8 cellular contexts compared by ENCODE assay signal in the genomic region with DNA sequence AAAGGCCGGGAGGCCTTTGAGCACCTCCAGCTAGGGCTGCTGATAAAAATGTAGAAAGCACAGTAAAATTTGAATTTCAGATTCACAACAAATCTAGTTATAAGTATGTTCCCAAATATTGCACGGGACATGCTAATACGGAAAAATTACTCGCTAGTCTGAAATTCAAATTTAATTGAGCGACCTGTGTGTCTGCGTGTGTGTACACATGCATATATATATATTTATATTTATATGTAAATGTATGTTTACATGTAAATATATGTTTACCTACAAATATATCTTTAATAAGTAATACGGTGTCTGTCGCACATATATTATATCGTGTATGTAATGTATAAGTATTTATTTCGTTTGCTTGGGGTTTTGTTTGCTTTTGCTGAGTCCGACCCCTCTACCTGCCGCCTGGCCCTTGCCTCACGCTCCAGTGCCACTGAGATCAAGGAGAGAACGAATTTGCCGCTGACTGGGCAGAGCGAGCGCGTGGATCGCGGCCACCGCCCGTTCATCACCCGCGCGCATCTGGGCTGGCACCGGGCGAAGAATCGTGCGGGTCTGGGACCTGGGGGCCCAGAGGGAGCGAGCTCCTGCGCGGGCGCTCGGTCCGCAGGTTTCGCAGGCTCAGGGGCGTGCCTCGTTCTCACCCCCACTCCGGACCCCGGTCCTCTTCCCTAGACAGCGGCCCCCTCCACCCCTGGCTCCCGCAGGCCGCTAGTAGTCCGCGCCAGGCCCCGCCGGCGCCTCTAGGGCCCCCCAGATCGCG. TPM values are rescaled to one million over a fixed set of nuclear protein-coding genes. Genes with fewer than 3 reads are reported as not detected.
DNase-seq lines count a peak whose midpoint lies in the region; ATAC-seq and TF ChIP-seq lines count a peak whose summit lies in the region.

No MANE protein-coding gene starts in this region.

- H4K20me1 ChIP-seq in OCI-LY3 (ENCODE audit: insufficient read depth, low read length), result no peaks in the 10 kb centered on the region
- peaks cover 39% of the 10 kb centered on the region for H4K20me1 ChIP-seq in neural progenitor cell (ENCODE audit: low read depth)

- peak overlapping the region in 1 of 2 donors; percentile 66 for H3K4me3 ChIP-seq in CD4-positive, alpha-beta memory T cell (ENCODE audit: low read length in 2 of 2)
- H3K4me3 ChIP-seq in OCI-LY3 (ENCODE audit: low read length), result peak overlapping the region; percentile 99
- peak overlapping the region; percentile 72 for H3K4me3 ChIP-seq in neural progenitor cell

- peak overlapping the region; percentile 81 to 96 (median 86) for H3K4me3 Mint-ChIP-seq in CD4-positive, alpha-beta memory T cell
- H3K4me3 Mint-ChIP-seq in endothelial cell (ENCODE audit: unreplicated experiment), result peak overlapping the region; percentile 56
- H3K4me3 Mint-ChIP-seq in neural progenitor cell, result peak overlapping the region; percentile 85

- peaks cover 12 to 41% (median 28%) of the 10 kb centered on the region in 4 donors for H3K4me1 Mint-ChIP-seq in CD4-positive, alpha-beta memory T cell
- H3K4me1 Mint-ChIP-seq in endothelial cell (ENCODE audit: unreplicated experiment) (peaks cover 4% of the 10 kb centered on the region), neural progenitor cell (peaks cover 20% of the 10 kb centered on the region)

- CTCF ChIA-PET in CD4-positive, alpha-beta memory T cell (lab: Charles Lee; ENCODE audit: partially characterized antibody), result interaction anchor here (1.6 kb wide), 1 partner anchor 160 kb away, joined by 4 read pairs; no protein-coding TSS in a partner anchor

- peaks cover 9% of the 10 kb centered on the region for H3K79me2 ChIP-seq in OCI-LY3 (ENCODE audit: low read length)
- H3K79me2 ChIP-seq in neural progenitor cell (ENCODE audit: low read depth), result peaks cover 11% of the 10 kb centered on the region

- TF ChIP-seq CTCF in OCI-LY3 (IDR thresholded peaks at IDR 0.05; ENCODE audit: low read depth, low read length) (no peak), endothelial cell (IDR thresholded peaks at IDR 0.05; ENCODE audit: unreplicated experiment) (no peak), neural progenitor cell (IDR thresholded peaks at IDR 0.05) (no peak)

- no peaks in the 10 kb centered on the region for H3K9me3 ChIP-seq in CD4-positive, alpha-beta memory T cell (ENCODE audit: control insufficient read depth in 1 of 2, low read length in 2 of 2)
- H3K9me3 ChIP-seq in OCI-LY3 (ENCODE audit: insufficient read depth, low read length), result no peaks in the 10 kb centered on the region
- H3K9me3 ChIP-seq in neural progenitor cell (ENCODE audit: low read depth), result no peaks in the 10 kb centered on the region

- H3K27me3 ChIP-seq in CD4-positive, alpha-beta memory T cell (ENCODE audit: insufficient read depth, low read length), result peaks cover 11% of the 10 kb centered on the region
- H3K27me3 ChIP-seq in OCI-LY3 (ENCODE audit: low read depth, low read length) (peaks cover 7% of the 10 kb centered on the region; the same call in 1 of the 2 replicates), neural progenitor cell (peaks cover 57% of the 10 kb centered on the region)

- peak overlapping the region in 6 of 7 donors; percentile 26 to 82 (median 61) for H3K27ac Mint-ChIP-seq in CD4-positive, alpha-beta memory T cell
- H3K27ac Mint-ChIP-seq in endothelial cell (ENCODE audit: unreplicated experiment), result no peak overlapping the region
- no peak overlapping the region for H3K27ac Mint-ChIP-seq in neural progenitor cell

- 0 out of 2 replicates have a peak overlapping the region, but pooled peaks have one; percentile 6 for H2AFZ ChIP-seq in OCI-LY3 (ENCODE audit: low read depth, low read length)
- H2AFZ ChIP-seq in neural progenitor cell (replicated peaks), result no peak overlapping the region

- POLR2A ChIA-PET in CD4-positive, alpha-beta memory T cell (lab: Charles Lee; ENCODE audit: partially characterized antibody), result interaction anchor here (0.8 kb wide), 1 partner anchor 146 kb away, joined by 3 read pairs; the partner anchor contains the start of gene LRRC47

- H3K27me3 Mint-ChIP-seq in CD4-positive, alpha-beta memory T cell, result peaks cover 23 to 25% of the 10 kb centered on the region in 2 donors
- H3K27me3 Mint-ChIP-seq in endothelial cell (ENCODE audit: unreplicated experiment) (peaks cover 16% of the 10 kb centered on the region), neural progenitor cell (ENCODE audit: insufficient read depth, low read depth) (peaks cover 37% of the 10 kb centered on the region)

- H3K4me2 ChIP-seq in OCI-LY3 (ENCODE audit: low read length) (peak overlapping the region; percentile 87), neural progenitor cell (peak overlapping the region; percentile 93)

- H3K9me3 Mint-ChIP-seq in CD4-positive, alpha-beta memory T cell, result no peaks in the 10 kb centered on the region
- no peaks in the 10 kb centered on the region for H3K9me3 Mint-ChIP-seq in endothelial cell (ENCODE audit: unreplicated experiment)
- peaks cover 2% of the 10 kb centered on the region for H3K9me3 Mint-ChIP-seq in neural progenitor cell

- no peak for ATAC-seq in HG03139 (IDR thresholded peaks at IDR 0.05; ENCODE audit: unreplicated experiment)

- peaks cover 8 to 22% of the 10 kb centered on the region in 2 donors for H3K36me3 Mint-ChIP-seq in CD4-positive, alpha-beta memory T cell
- H3K36me3 Mint-ChIP-seq in endothelial cell (ENCODE audit: low read depth, unreplicated experiment), result peaks cover 3% of the 10 kb centered on the region
- H3K36me3 Mint-ChIP-seq in neural progenitor cell, result peaks cover 2% of the 10 kb centered on the region

- H3F3A ChIP-seq in neural progenitor cell (ENCODE audit: low read depth), result peaks cover 20% of the 10 kb centered on the region

- peaks cover 41% of the 10 kb centered on the region for H3K4me1 ChIP-seq in CD4-positive, alpha-beta memory T cell (ENCODE audit: insufficient read depth, low read length)
- H3K4me1 ChIP-seq in OCI-LY3 (ENCODE audit: low read length) (peaks cover 20% of the 10 kb centered on the region), neural progenitor cell (peaks cover 11% of the 10 kb centered on the region)

- peak in 2 of 5 donors; percentile 7 to 14 for DNase-seq in CD4-positive, alpha-beta memory T cell
- no peak for DNase-seq in endothelial cell (ENCODE audit: low spot score)
- DNase-seq in neural progenitor cell (ENCODE audit: low spot score), result no peak
- DNase-seq in OCI-M2 (lab: John Stamatoyannopoulos, UW; ENCODE audit: unreplicated experiment), result no peak
- no peak for DNase-seq in C1 segment of cervical spinal cord (lab: John Stamatoyannopoulos, UW)
- DNase-seq in NCI-H2227 (lab: John Stamatoyannopoulos, UW; ENCODE audit: unreplicated experiment), result no peak

- no peak overlapping the region for H3K27ac ChIP-seq in CD4-positive, alpha-beta memory T cell (ENCODE audit: low read depth, low read length)
- H3K27ac ChIP-seq in OCI-LY3 (ENCODE audit: low read length), result no peak overlapping the region
- no peak overlapping the region for H3K27ac ChIP-seq in neural progenitor cell

- H3K9ac ChIP-seq in OCI-LY3 (ENCODE audit: low read length), result no peak overlapping the region
- no peak overlapping the region for H3K9ac ChIP-seq in neural progenitor cell

- H3K36me3 ChIP-seq in CD4-positive, alpha-beta memory T cell (ENCODE audit: insufficient read depth, low read length), result peaks cover 7% of the 10 kb centered on the region
- peaks cover 21% of the 10 kb centered on the region for H3K36me3 ChIP-seq in OCI-LY3 (replicated peaks; ENCODE audit: low read depth, low read length)
- no peaks in the 10 kb centered on the region for H3K36me3 ChIP-seq in neural progenitor cell

- intact Hi-C loops in CD4-positive, alpha-beta memory T cell (cut with micrococcal nuclease), result loop anchor here (1.0 kb wide), 2 partner anchors 26 to 146 kb away; partner anchors contain the start of gene LRRC47

RNA-seq across cellular contexts. Expression of gene WRAP73, which starts 0.5 kb away (rescaled TPM):
- total RNA-seq in CD4-positive, alpha-beta memory T cell, result 10 to 100 TPM; 39.0 to 40.7 TPM
- 10 to 100 TPM; 24.4 to 30.1 TPM for polyA plus RNA-seq in CD4-positive, alpha-beta memory T cell
- total RNA-seq in endothelial cell (ENCODE audit: unreplicated experiment) (19.0 TPM), neural progenitor cell (ENCODE audit: low replicate concordance) (12.0 and 18.8 TPM in 2 replicates)

RNA-seq across cellular contexts. Expression of gene TP73, which starts 1.9 kb away (rescaled TPM):
- under 1 TPM in 1 of 2 experiments, not detected in 1; 0.17 TPM for total RNA-seq in CD4-positive, alpha-beta memory T cell
- under 1 TPM in 1 of 2 donors, not detected in 1; 0.15 TPM for polyA plus RNA-seq in CD4-positive, alpha-beta memory T cell
- total RNA-seq in endothelial cell (ENCODE audit: unreplicated experiment) (not detected), neural progenitor cell (ENCODE audit: low replicate concordance) (0.31 TPM in 1 of 2 replicates, not detected in the other)

RNA-seq across cellular contexts. Expression of gene TPRG1L, which starts 25.6 kb away (rescaled TPM):
- total RNA-seq in CD4-positive, alpha-beta memory T cell, result 10 to 100 TPM; 57.9 to 59.5 TPM
- 10 to 100 TPM; 41.4 to 46.4 TPM for polyA plus RNA-seq in CD4-positive, alpha-beta memory T cell
- 35.2 TPM for total RNA-seq in endothelial cell (ENCODE audit: unreplicated experiment)
- 10.6 and 11.5 TPM in 2 replicates for total RNA-seq in neural progenitor cell (ENCODE audit: low replicate concordance)

RNA-seq across cellular contexts. Expression of gene MEGF6, which starts 39.1 kb away (rescaled TPM):
- 100 to 1,000 TPM; 167 to 168 TPM for total RNA-seq in CD4-positive, alpha-beta memory T cell
- polyA plus RNA-seq in CD4-positive, alpha-beta memory T cell, result 1 to 10 TPM; 2.4 to 7.1 TPM
- total RNA-seq in endothelial cell (ENCODE audit: unreplicated experiment), result 198 TPM
- 1.7 and 25.6 TPM in 2 replicates for total RNA-seq in neural progenitor cell (ENCODE audit: low replicate concordance)

Comparison
In these comparisons a context has a peak if more than half of its experiments do, and no peak if none do; other contexts are left out.
1. H3K27ac Mint-ChIP-seq: peak in CD4-positive, alpha-beta memory T cell (6 of 7); none in endothelial cell (single experiment) and neural progenitor cell (single experiment).
2. Peak in every context shown above with its lines, with median percentiles within 50 percentile points of each other: H3K4me3 Mint-ChIP-seq.